In genomic region chr19:1884719-1885334, GRCh38 we compare ENCODE assay signal across 6 cellular contexts. TPM values are rescaled to one million over a fixed set of nuclear protein-coding genes. Genes with fewer than 3 reads are reported as not detected.
DNase-seq lines count a peak whose midpoint lies in the region; ATAC-seq, FAIRE-seq and TF ChIP-seq lines count a peak whose summit lies in the region.

No MANE protein-coding gene starts in this region.

- ATAC-seq in GM21423 (IDR thresholded peaks at IDR 0.05; ENCODE audit: unreplicated experiment): peak; percentile 10
- peak; percentile 0 to 2 for ATAC-seq in right cardiac atrium

- no peaks in the 10 kb centered on the region for H3K36me3 ChIP-seq in transverse colon

- H3K4me1 ChIP-seq in right cardiac atrium (ENCODE audit: control insufficient read depth, insufficient read depth, low read length): no peaks in the 10 kb centered on the region
- peaks cover 22 to 39% (median 26%) of the 10 kb centered on the region in 4 donors for H3K4me1 ChIP-seq in transverse colon

- DNase-seq in RCC 7860 (ENCODE audit: low spot score) (peak; percentile 39), right cardiac atrium (peak in 2 of 3 donors; percentile 71 to 72), transverse colon (no peak), SKM-1 treated with dmso at 0.1 percent for 144 hours (lab: John Stamatoyannopoulos, UW; ENCODE audit: unreplicated experiment) (no peak), AML-193 (lab: John Stamatoyannopoulos, UW) (no peak)

- intact Hi-C loops in right cardiac atrium (cut with DNase I) (no loop called here), transverse colon (cut with DNase I; ENCODE audit: low total_unique reads) (no loop called here)

- no peak for TF ChIP-seq CTCF in transverse colon (IDR thresholded peaks at IDR 0.05)

- TF ChIP-seq EP300 in transverse colon (IDR thresholded peaks at IDR 0.05; ENCODE audit: low read depth): no peak

- TF ChIP-seq POLR2A in transverse colon (IDR thresholded peaks at IDR 0.05): no peak

- WGBS in right cardiac atrium: under 1% methylated on average over 56 of the region's 56 CpGs
- 0% methylated on average over 46 of the region's 56 CpGs; no CpG with 5 or more reads in 1 of the 2 donors for WGBS in transverse colon (ENCODE audit: low coverage in 1 of 2), 2 donors

- in situ Hi-C loops in transverse colon (cut with MboI; ENCODE audit: low pct_ligation_motif_present in 1 of 4, low pct_unique_long_range_greater_than_20kb in 1 of 4, low sequenced_read_pairs in 3 of 4): no loop called here

- H3K27me3 ChIP-seq in right cardiac atrium (ENCODE audit: control insufficient read depth, insufficient read depth) (no peaks in the 10 kb centered on the region), transverse colon (no peaks in the 10 kb centered on the region)

- H3K9me3 ChIP-seq in right cardiac atrium (ENCODE audit: control insufficient read depth, low read length) (no peaks in the 10 kb centered on the region), transverse colon (no peaks in the 10 kb centered on the region)

- H3K4me3 ChIP-seq in right cardiac atrium (ENCODE audit: low read length) (peak overlapping the region; percentile 85), transverse colon (peak overlapping the region; percentile 59 to 100 (median 83))

- H3K27ac ChIP-seq in right cardiac atrium (ENCODE audit: low read length) (peak overlapping the region; percentile 86), transverse colon (peak overlapping the region; percentile 85 to 95 (median 90))

- FAIRE-seq in RCC 7860 (lab: Jason Lieb, UNC): no peak

RNA-seq across cellular contexts. Expression of gene ABHD17A, which starts 0.5 kb away (rescaled TPM):
- total RNA-seq in right cardiac atrium (10 to 100 TPM; 64.4 to 71.3 (median 68.3) TPM), transverse colon (100 to 1,000 TPM in 3 of 4 donors, 10 to 100 TPM in 1; 90.0 to 179 (median 140) TPM)
- 96.0 TPM for polyA plus RNA-seq in right cardiac atrium

RNA-seq across cellular contexts. Expression of gene ADAT3, which starts 20.4 kb away (rescaled TPM):
- total RNA-seq in right cardiac atrium (1 to 10 TPM; 1.2 to 2.7 (median 2.0) TPM), transverse colon (10 to 100 TPM; 18.7 to 73.2 (median 30.3) TPM)
- polyA plus RNA-seq in right cardiac atrium: 1.8 TPM

RNA-seq across cellular contexts. Expression of gene SCAMP4, which starts 20.4 kb away (rescaled TPM):
- total RNA-seq in right cardiac atrium (10 to 100 TPM; 18.4 to 19.9 (median 18.9) TPM), transverse colon (100 to 1,000 TPM in 1 of 4 donors, 10 to 100 TPM in 3; 25.1 to 119 (median 86.6) TPM)
- 16.1 TPM for polyA plus RNA-seq in right cardiac atrium

RNA-seq across cellular contexts. Expression of gene KLF16, which starts 21.4 kb away (rescaled TPM):
- 10 to 100 TPM in 1 of 4 donors, 1 to 10 TPM in 3; 6.4 to 11.1 (median 7.3) TPM for total RNA-seq in right cardiac atrium
- 4.5 TPM for polyA plus RNA-seq in right cardiac atrium
- 10 to 100 TPM in 3 of 4 donors, 1 to 10 TPM in 1; 9.0 to 18.3 (median 11.6) TPM for total RNA-seq in transverse colon

RNA-seq across cellular contexts. Expression of gene REXO1, which starts 36.5 kb away (rescaled TPM):
- total RNA-seq in right cardiac atrium: 10 to 100 TPM; 12.8 to 22.1 (median 17.4) TPM
- polyA plus RNA-seq in right cardiac atrium: 15.3 TPM
- 10 to 100 TPM; 36.0 to 95.0 (median 56.3) TPM for total RNA-seq in transverse colon

Comparison
In these comparisons a context has a peak if more than half of its experiments do, and no peak if none do; other contexts are left out.
1. DNase-seq: peak in RCC 7860 (single experiment) and right cardiac atrium (2 of 3); none in transverse colon (single experiment), SKM-1 treated with dmso at 0.1 percent for 144 hours (single experiment) and AML-193 (0 of 2).
2. RNA of gene ADAT3, which starts 20.4 kb away (total RNA-seq): 18.7 to 73.2 TPM in transverse colon; 1.2 to 2.7 TPM in right cardiac atrium; every median in the first group is over 4 times any median in the second.